In the genomic region with DNA sequence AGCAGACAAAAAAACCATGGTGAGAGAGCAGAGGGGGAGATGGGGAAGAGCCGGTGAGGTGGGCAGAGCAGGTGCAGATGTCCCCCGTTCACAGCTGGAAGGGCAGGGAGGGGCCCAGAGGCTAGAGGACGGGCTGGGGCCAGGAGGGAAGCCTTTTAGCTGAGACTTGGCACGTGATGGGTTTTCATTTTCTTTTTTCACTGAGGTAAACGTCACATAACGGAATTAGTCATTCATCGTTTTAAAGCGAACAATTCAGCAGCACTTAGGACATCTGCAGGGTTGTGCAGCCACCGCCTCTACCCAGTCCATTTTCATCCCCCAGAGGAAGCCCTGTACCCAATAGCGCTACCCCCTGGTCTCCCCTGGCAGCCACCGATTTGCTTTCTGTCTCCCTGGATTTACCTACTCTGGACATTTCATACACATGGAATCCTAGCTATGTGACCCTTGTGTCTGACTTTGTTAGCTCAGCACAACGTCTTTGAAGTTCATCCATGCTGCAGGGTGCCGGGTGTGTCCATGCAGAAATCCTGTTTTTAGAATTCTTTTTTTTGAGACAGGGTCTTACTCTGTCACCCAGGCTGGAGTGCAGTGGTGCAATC, we compare ENCODE assay signal across 8 cellular contexts. TPM values are rescaled to one million over a fixed set of nuclear protein-coding genes. Genes with fewer than 3 reads are reported as not detected.
DNase-seq lines count a peak whose midpoint lies in the region; ATAC-seq, FAIRE-seq and TF ChIP-seq lines count a peak whose summit lies in the region.

No MANE protein-coding gene starts in this region.

- no peak overlapping the region for H2AFZ ChIP-seq in HepG2 (ENCODE audit: low read length)

- no peak for TF ChIP-seq RAD21 in HepG2 (CRISPR knock-in tag; IDR thresholded peaks at IDR 0.05)

- H3K79me2 ChIP-seq in HepG2 (ENCODE audit: insufficient read depth, low read length), result no peaks in the 10 kb centered on the region

- no peaks in the 10 kb centered on the region for H3K36me3 ChIP-seq in HepG2 (replicated peaks in 1 of 2; ENCODE audit: control insufficient read depth in 1 of 2, insufficient read depth in 2 of 2, low read length in 2 of 2)
- no peaks in the 10 kb centered on the region for H3K36me3 ChIP-seq in right lobe of liver
- no peaks in the 10 kb centered on the region for H3K36me3 ChIP-seq in WERI-Rb-1

- no peaks in the 10 kb centered on the region for H3K9me3 Mint-ChIP-seq in activated T-helper 17 cell treated with anti-CD3 and anti-CD28 coated beads, Interleukin-2, amount 50 U/mL, for 72 hours
- H3K9me3 Mint-ChIP-seq in stimulated activated naive CD8-positive, alpha-beta T cell treated with anti-CD3 and anti-CD28 coated beads, Interleukin-15, Interleukin-2, amounts not matched to agents 100 ng/mL and 50 ng/mL, for 24 hours, result no peaks in the 10 kb centered on the region

- H3K9ac ChIP-seq in HepG2 (ENCODE audit: insufficient read depth, low read depth, low read length), result no peak overlapping the region

- ATAC-seq in HepG2 (peak; percentile 79), right lobe of liver (no peak), HG03196 (IDR thresholded peaks at IDR 0.05; ENCODE audit: unreplicated experiment) (peak; percentile 55), GM18873 (IDR thresholded peaks at IDR 0.05; ENCODE audit: low FRiP score, unreplicated experiment) (no peak)
- peak; percentile 80 for ATAC-seq in activated T-helper 17 cell treated with anti-CD3 and anti-CD28 coated beads, Interleukin-2, amount 50 U/mL, for 72 hours (replicated peaks)

- in situ Hi-C loops in HepG2 (cut with HindIII; ENCODE audit: extremely low pct_ligation_motif_present, low pct_unique_long_range_greater_than_20kb), result loop anchor here (10.0 kb wide), 1 partner anchor 85 kb away; the partner anchor contains the start of gene NR1H2

- H3K9me3 ChIP-seq in HepG2 (ENCODE audit: low read length) (no peaks in the 10 kb centered on the region), right lobe of liver (no peaks in the 10 kb centered on the region), WERI-Rb-1 (ENCODE audit: severe bottlenecking) (no peaks in the 10 kb centered on the region)

- CTCF ChIA-PET in HepG2 (lab: Yijun Ruan, JAX; ENCODE audit: low intra/inter-chr PET ratio, low total read pairs), result interaction anchor here (1.6 to 3.4 kb wide), 2 partner anchors 19 to 92 kb away, joined by 9 to 16 read pairs; no protein-coding TSS in a partner anchor

- H3K4me1 Mint-ChIP-seq in activated T-helper 17 cell treated with anti-CD3 and anti-CD28 coated beads, Interleukin-2, amount 50 U/mL, for 72 hours, result peaks cover 12% of the 10 kb centered on the region
- H3K4me1 Mint-ChIP-seq in stimulated activated naive CD8-positive, alpha-beta T cell treated with anti-CD3 and anti-CD28 coated beads, Interleukin-15, Interleukin-2, amounts not matched to agents 100 ng/mL and 50 ng/mL, for 24 hours (ENCODE audit: low read depth), result peaks cover 15% of the 10 kb centered on the region

- H3K27ac ChIP-seq in HepG2 (ENCODE audit: extremely low read length, insufficient read depth, low read length), result no peak overlapping the region
- no peak overlapping the region for H3K27ac ChIP-seq in right lobe of liver
- no peak overlapping the region for H3K27ac ChIP-seq in WERI-Rb-1

- WGBS in HepG2 (ENCODE audit: low lambda C conversion rate), result 4% methylated on average over 7 of the region's 13 CpGs
- 29% methylated on average over 8 of the region's 13 CpGs for WGBS in right lobe of liver (ENCODE audit: insufficient coverage, low coverage, low lambda C conversion rate, missing lambda C conversion rate)

- intact Hi-C loops in HepG2 (cut with micrococcal nuclease; ENCODE audit: unreplicated experiment) (loop anchor here (1.0 kb wide), 1 partner anchor 92 kb away; no protein-coding TSS in a partner anchor), right lobe of liver (cut with DNase I) (no loop called here)

- no peak overlapping the region for H3K27ac Mint-ChIP-seq in activated T-helper 17 cell treated with anti-CD3 and anti-CD28 coated beads, Interleukin-2, amount 50 U/mL, for 72 hours
- H3K27ac Mint-ChIP-seq in stimulated activated naive CD8-positive, alpha-beta T cell treated with anti-CD3 and anti-CD28 coated beads, Interleukin-15, Interleukin-2, amounts not matched to agents 100 ng/mL and 50 ng/mL, for 24 hours, result peak overlapping the region; percentile 4

- H3K4me1 ChIP-seq in HepG2 (ENCODE audit: insufficient read depth, low read length) (peaks cover 36% of the 10 kb centered on the region), right lobe of liver (peaks cover 0 to 4% (median 0%) of the 10 kb centered on the region in 4 donors)

- POLR2A ChIA-PET in HepG2 (lab: Yijun Ruan, JAX), result interaction anchor here (1.0 to 1.5 kb wide), 2 partner anchors 84 to 103 kb away, joined by 3 to 7 read pairs; partner anchors contain the start of gene NR1H2

- TF ChIP-seq EP300 in HepG2 (IDR thresholded peaks at IDR 0.05; ENCODE audit: low read depth in 2 of 2, low read length in 2 of 2) (no peak), HepG2 (CRISPR knock-in tag; IDR thresholded peaks at IDR 0.05; ENCODE audit: borderline replicate concordance) (no peak)

- H3K27me3 Mint-ChIP-seq in activated T-helper 17 cell treated with anti-CD3 and anti-CD28 coated beads, Interleukin-2, amount 50 U/mL, for 72 hours, result peaks cover 15% of the 10 kb centered on the region
- peaks cover 19% of the 10 kb centered on the region for H3K27me3 Mint-ChIP-seq in stimulated activated naive CD8-positive, alpha-beta T cell treated with anti-CD3 and anti-CD28 coated beads, Interleukin-15, Interleukin-2, amounts not matched to agents 100 ng/mL and 50 ng/mL, for 24 hours

- H4K20me1 ChIP-seq in HepG2 (ENCODE audit: insufficient read depth, low read length), result no peaks in the 10 kb centered on the region

- peak; percentile 64 for FAIRE-seq in HepG2 (lab: Jason Lieb, UNC)

- peak; percentile 70 for TF ChIP-seq CTCF in HepG2 (CRISPR knock-in tag; IDR thresholded peaks at IDR 0.05)
- no peak for TF ChIP-seq CTCF in right lobe of liver (IDR thresholded peaks at IDR 0.05)
- no peak for TF ChIP-seq CTCF in WERI-Rb-1 (IDR thresholded peaks at IDR 0.05; ENCODE audit: low read depth, low read length)

- TF ChIP-seq POLR2A in HepG2 (IDR thresholded peaks at IDR 0.05; ENCODE audit: insufficient read depth in 1 of 2, low read depth in 2 of 2, low read length in 2 of 2) (no peak), right lobe of liver (IDR thresholded peaks at IDR 0.05) (no peak)

- H3K27me3 ChIP-seq in HepG2 (ENCODE audit: control insufficient read depth in 1 of 2, insufficient read depth in 2 of 2, low read length in 2 of 2) (peaks cover 0 to 7% of the 10 kb centered on the region in 2 experiments; a peak in 2 of 5 replicates), right lobe of liver (no peaks in the 10 kb centered on the region), WERI-Rb-1 (ENCODE audit: insufficient read depth, low read depth, severe bottlenecking) (no peaks in the 10 kb centered on the region)

- BruUV-seq in HepG2 (replicated peaks; lab: Mats Ljungman, UMichigan), result no TSS peak

- H3K4me2 ChIP-seq in HepG2 (ENCODE audit: low read depth, low read length), result peak overlapping the region; percentile 29

- no peak overlapping the region for H3K4me3 ChIP-seq in HepG2 (replicated peaks in 1 of 3; ENCODE audit: insufficient read depth in 1 of 3, low read depth in 2 of 3, low read length in 3 of 3)
- no peak overlapping the region for H3K4me3 ChIP-seq in right lobe of liver
- H3K4me3 ChIP-seq in WERI-Rb-1 (ENCODE audit: low read depth, low read length), result no peak overlapping the region

- DNase-seq in HepG2 (ENCODE audit: low spot score) (peak; percentile 91), right lobe of liver (no peak), WERI-Rb-1 (no peak), midbrain (lab: John Stamatoyannopoulos, UW) (no peak)

- peak overlapping the region; percentile 50 for H3K4me3 Mint-ChIP-seq in activated T-helper 17 cell treated with anti-CD3 and anti-CD28 coated beads, Interleukin-2, amount 50 U/mL, for 72 hours
- H3K4me3 Mint-ChIP-seq in stimulated activated naive CD8-positive, alpha-beta T cell treated with anti-CD3 and anti-CD28 coated beads, Interleukin-15, Interleukin-2, amounts not matched to agents 100 ng/mL and 50 ng/mL, for 24 hours, result peak overlapping the region; percentile 20

- no peaks in the 10 kb centered on the region for H3K36me3 Mint-ChIP-seq in activated T-helper 17 cell treated with anti-CD3 and anti-CD28 coated beads, Interleukin-2, amount 50 U/mL, for 72 hours (ENCODE audit: low read depth)
- no peaks in the 10 kb centered on the region for H3K36me3 Mint-ChIP-seq in stimulated activated naive CD8-positive, alpha-beta T cell treated with anti-CD3 and anti-CD28 coated beads, Interleukin-15, Interleukin-2, amounts not matched to agents 100 ng/mL and 50 ng/mL, for 24 hours (ENCODE audit: low read depth)

RNA-seq across cellular contexts. Expression of gene EMC10, which starts 16.0 kb away (rescaled TPM):
- total RNA-seq in HepG2 (2016; rRNA removed; fragmentation: Illumina TruSeq; extraction: Trizol), result not detected in 2 replicates
- total RNA-seq in HepG2 (2016; cell fraction: cytosol; rRNA removed; fragmentation: Illumina TruSeq; extraction: Trizol; ENCODE audit: low read depth), result not detected in 2 replicates
- not detected in 2 replicates for total RNA-seq in HepG2 (2016; cell fraction: insoluble cytoplasmic fraction; rRNA removed; fragmentation: Illumina TruSeq; extraction: Trizol)
- total RNA-seq in HepG2 (2016; cell fraction: membrane; rRNA removed; fragmentation: Illumina TruSeq; extraction: Trizol), result not detected in 2 replicates
- total RNA-seq in HepG2 (2016; cell fraction: nucleus; rRNA removed; fragmentation: Illumina TruSeq; extraction: Trizol), result not detected in 2 replicates
- polyA plus RNA-seq in HepG2 (2011; rRNA removed), result not detected in 2 replicates
- polyA plus RNA-seq in HepG2 (2011; cell fraction: cytosol; rRNA removed), result 0.04 TPM in 1 of 2 replicates, not detected in the other
- 0.19 TPM in 1 of 2 replicates, not detected in the other for polyA plus RNA-seq in HepG2 (2011; cell fraction: nucleus; rRNA removed)
- polyA plus RNA-seq in HepG2 (2012), result not detected in 2 replicates
- polyA plus RNA-seq in HepG2 (2016; cell fraction: cytosol; fragmentation: Illumina TruSeq; extraction: Trizol; ENCODE audit: low read depth), result not detected in 2 replicates
- not detected in 2 replicates for polyA plus RNA-seq in HepG2 (2016; cell fraction: insoluble cytoplasmic fraction; fragmentation: Illumina TruSeq; extraction: Trizol; ENCODE audit: low read depth)
- polyA plus RNA-seq in HepG2 (2016; cell fraction: membrane; fragmentation: Illumina TruSeq; extraction: Trizol; ENCODE audit: low read depth), result not detected in 2 replicates
- polyA plus RNA-seq in HepG2 (2016; cell fraction: nucleus; fragmentation: Illumina TruSeq; extraction: Trizol; ENCODE audit: insufficient read depth, low read depth), result not detected in 2 replicates
- polyA minus RNA-seq in HepG2 (2011; rRNA and poly(A)+ RNA removed; ENCODE audit: low replicate concordance), result 0.06 and 36.3 TPM in 2 replicates
- 0.69 and 2.2 TPM in 2 replicates for polyA minus RNA-seq in HepG2 (2011; cell fraction: cytosol; rRNA and poly(A)+ RNA removed)
- 0.25 and 1.0 TPM in 2 replicates for polyA minus RNA-seq in HepG2 (2011; cell fraction: nucleus; rRNA and poly(A)+ RNA removed)
- total RNA-seq in right lobe of liver, result 10 to 100 TPM; 48.6 to 82.8 (median 74.2) TPM
- 10 to 100 TPM; 31.3 to 57.8 TPM for total RNA-seq in activated T-helper 17 cell treated with anti-CD3 and anti-CD28 coated beads, Interleukin-2, amount 50 U/mL, for 72 hours

RNA-seq across cellular contexts. Expression of gene GARIN5A, which starts 16.4 kb away (rescaled TPM):
- total RNA-seq in HepG2 (2016; rRNA removed; fragmentation: Illumina TruSeq; extraction: Trizol), result not detected in 2 replicates
- not detected in 2 replicates for total RNA-seq in HepG2 (2016; cell fraction: cytosol; rRNA removed; fragmentation: Illumina TruSeq; extraction: Trizol; ENCODE audit: low read depth)
- total RNA-seq in HepG2 (2016; cell fraction: insoluble cytoplasmic fraction; rRNA removed; fragmentation: Illumina TruSeq; extraction: Trizol), result not detected in 2 replicates
- total RNA-seq in HepG2 (2016; cell fraction: membrane; rRNA removed; fragmentation: Illumina TruSeq; extraction: Trizol), result not detected in 2 replicates
- not detected in 2 replicates for total RNA-seq in HepG2 (2016; cell fraction: nucleus; rRNA removed; fragmentation: Illumina TruSeq; extraction: Trizol)
- not detected in 2 replicates for polyA plus RNA-seq in HepG2 (2011; rRNA removed)
- polyA plus RNA-seq in HepG2 (2011; cell fraction: cytosol; rRNA removed), result not detected in 2 replicates
- polyA plus RNA-seq in HepG2 (2011; cell fraction: nucleus; rRNA removed), result not detected in 2 replicates
- polyA plus RNA-seq in HepG2 (2012), result not detected in 2 replicates
- polyA plus RNA-seq in HepG2 (2016; cell fraction: cytosol; fragmentation: Illumina TruSeq; extraction: Trizol; ENCODE audit: low read depth), result not detected in 2 replicates
- polyA plus RNA-seq in HepG2 (2016; cell fraction: insoluble cytoplasmic fraction; fragmentation: Illumina TruSeq; extraction: Trizol; ENCODE audit: low read depth), result not detected in 2 replicates
- polyA plus RNA-seq in HepG2 (2016; cell fraction: membrane; fragmentation: Illumina TruSeq; extraction: Trizol; ENCODE audit: low read depth), result not detected in 2 replicates
- not detected in 2 replicates for polyA plus RNA-seq in HepG2 (2016; cell fraction: nucleus; fragmentation: Illumina TruSeq; extraction: Trizol; ENCODE audit: insufficient read depth, low read depth)
- 5.1 TPM in 1 of 2 replicates, not detected in the other for polyA minus RNA-seq in HepG2 (2011; rRNA and poly(A)+ RNA removed; ENCODE audit: low replicate concordance)
- not detected in 2 replicates for polyA minus RNA-seq in HepG2 (2011; cell fraction: cytosol; rRNA and poly(A)+ RNA removed)
- not detected in 2 replicates for polyA minus RNA-seq in HepG2 (2011; cell fraction: nucleus; rRNA and poly(A)+ RNA removed)
- total RNA-seq in right lobe of liver, result 1 to 10 TPM in 5 of 6 experiments, under 1 TPM in 1; 0.68 to 2.3 (median 1.5) TPM
- total RNA-seq in activated T-helper 17 cell treated with anti-CD3 and anti-CD28 coated beads, Interleukin-2, amount 50 U/mL, for 72 hours, result 1 to 10 TPM in 1 of 2 donors, under 1 TPM in 1; 0.39 to 1.2 TPM

RNA-seq across cellular contexts. Expression of gene MYBPC2, which starts 27.6 kb away (rescaled TPM):
- total RNA-seq in HepG2 (2016; rRNA removed; fragmentation: Illumina TruSeq; extraction: Trizol) (0.67 TPM in 1 of 2 replicates, not detected in the other), right lobe of liver (under 1 TPM in 3 of 6 experiments, not detected in 3; 0.12 to 0.56 (median 0.30) TPM)
- total RNA-seq in HepG2 (2016; cell fraction: cytosol; rRNA removed; fragmentation: Illumina TruSeq; extraction: Trizol; ENCODE audit: low read depth), result not detected in 2 replicates
- not detected in 2 replicates for total RNA-seq in HepG2 (2016; cell fraction: insoluble cytoplasmic fraction; rRNA removed; fragmentation: Illumina TruSeq; extraction: Trizol)
- not detected in 2 replicates for total RNA-seq in HepG2 (2016; cell fraction: membrane; rRNA removed; fragmentation: Illumina TruSeq; extraction: Trizol)
- total RNA-seq in HepG2 (2016; cell fraction: nucleus; rRNA removed; fragmentation: Illumina TruSeq; extraction: Trizol), result not detected in 2 replicates
- polyA plus RNA-seq in HepG2 (2011; rRNA removed), result 0.01 TPM in 1 of 2 replicates, not detected in the other
- 0.01 and 0.03 TPM in 2 replicates for polyA plus RNA-seq in HepG2 (2011; cell fraction: cytosol; rRNA removed)
- 0.05 and 0.24 TPM in 2 replicates for polyA plus RNA-seq in HepG2 (2011; cell fraction: nucleus; rRNA removed)
- polyA plus RNA-seq in HepG2 (2012), result not detected in 2 replicates
- polyA plus RNA-seq in HepG2 (2016; cell fraction: cytosol; fragmentation: Illumina TruSeq; extraction: Trizol; ENCODE audit: low read depth), result not detected in 2 replicates
- not detected in 2 replicates for polyA plus RNA-seq in HepG2 (2016; cell fraction: insoluble cytoplasmic fraction; fragmentation: Illumina TruSeq; extraction: Trizol; ENCODE audit: low read depth)
- not detected in 2 replicates for polyA plus RNA-seq in HepG2 (2016; cell fraction: membrane; fragmentation: Illumina TruSeq; extraction: Trizol; ENCODE audit: low read depth)
- polyA plus RNA-seq in HepG2 (2016; cell fraction: nucleus; fragmentation: Illumina TruSeq; extraction: Trizol; ENCODE audit: insufficient read depth, low read depth), result not detected in 2 replicates
- not detected in 2 replicates for polyA minus RNA-seq in HepG2 (2011; rRNA and poly(A)+ RNA removed; ENCODE audit: low replicate concordance)
- polyA minus RNA-seq in HepG2 (2011; cell fraction: cytosol; rRNA and poly(A)+ RNA removed), result not detected in 2 replicates
- polyA minus RNA-seq in HepG2 (2011; cell fraction: nucleus; rRNA and poly(A)+ RNA removed), result not detected in 2 replicates
- 1 to 10 TPM in 1 of 2 donors, under 1 TPM in 1; 0.28 to 4.6 TPM for total RNA-seq in activated T-helper 17 cell treated with anti-CD3 and anti-CD28 coated beads, Interleukin-2, amount 50 U/mL, for 72 hours

RNA-seq across cellular contexts. Expression of gene SPIB, which starts 41.5 kb away (rescaled TPM):
- total RNA-seq in HepG2 (2016; rRNA removed; fragmentation: Illumina TruSeq; extraction: Trizol), result 0.04 TPM in 1 of 2 replicates, not detected in the other
- not detected in 2 replicates for total RNA-seq in HepG2 (2016; cell fraction: cytosol; rRNA removed; fragmentation: Illumina TruSeq; extraction: Trizol; ENCODE audit: low read depth)
- 0.13 and 0.15 TPM in 2 replicates for total RNA-seq in HepG2 (2016; cell fraction: insoluble cytoplasmic fraction; rRNA removed; fragmentation: Illumina TruSeq; extraction: Trizol)
- total RNA-seq in HepG2 (2016; cell fraction: membrane; rRNA removed; fragmentation: Illumina TruSeq; extraction: Trizol), result not detected in 2 replicates
- total RNA-seq in HepG2 (2016; cell fraction: nucleus; rRNA removed; fragmentation: Illumina TruSeq; extraction: Trizol), result not detected in 2 replicates
- polyA plus RNA-seq in HepG2 (2011; rRNA removed), result 0.04 TPM in 1 of 2 replicates, not detected in the other
- polyA plus RNA-seq in HepG2 (2011; cell fraction: cytosol; rRNA removed), result not detected in 2 replicates
- 0.21 TPM in 1 of 2 replicates, not detected in the other for polyA plus RNA-seq in HepG2 (2011; cell fraction: nucleus; rRNA removed)
- not detected in 2 replicates for polyA plus RNA-seq in HepG2 (2012)
- polyA plus RNA-seq in HepG2 (2016; cell fraction: cytosol; fragmentation: Illumina TruSeq; extraction: Trizol; ENCODE audit: low read depth), result 0.10 TPM in 1 of 2 replicates, not detected in the other
- polyA plus RNA-seq in HepG2 (2016; cell fraction: insoluble cytoplasmic fraction; fragmentation: Illumina TruSeq; extraction: Trizol; ENCODE audit: low read depth), result not detected in 2 replicates
- polyA plus RNA-seq in HepG2 (2016; cell fraction: membrane; fragmentation: Illumina TruSeq; extraction: Trizol; ENCODE audit: low read depth), result 0.07 TPM in 1 of 2 replicates, not detected in the other
- 0.53 TPM in 1 of 2 replicates, not detected in the other for polyA plus RNA-seq in HepG2 (2016; cell fraction: nucleus; fragmentation: Illumina TruSeq; extraction: Trizol; ENCODE audit: insufficient read depth, low read depth)
- polyA minus RNA-seq in HepG2 (2011; rRNA and poly(A)+ RNA removed; ENCODE audit: low replicate concordance), result 0.51 TPM in 1 of 2 replicates, not detected in the other
- not detected in 2 replicates for polyA minus RNA-seq in HepG2 (2011; cell fraction: cytosol; rRNA and poly(A)+ RNA removed)
- not detected in 2 replicates for polyA minus RNA-seq in HepG2 (2011; cell fraction: nucleus; rRNA and poly(A)+ RNA removed)
- under 1 TPM in 1 of 6 experiments, not detected in 5; 0.51 TPM for total RNA-seq in right lobe of liver
- 1 to 10 TPM; 1.9 to 2.4 TPM for total RNA-seq in activated T-helper 17 cell treated with anti-CD3 and anti-CD28 coated beads, Interleukin-2, amount 50 U/mL, for 72 hours

RNA-seq across cellular contexts. Expression of gene JOSD2, which starts 50.7 kb away (rescaled TPM):
- total RNA-seq in HepG2 (2016; rRNA removed; fragmentation: Illumina TruSeq; extraction: Trizol) (2.0 and 2.3 TPM in 2 replicates), right lobe of liver (10 to 100 TPM; 15.0 to 27.5 (median 19.1) TPM)
- total RNA-seq in HepG2 (2016; cell fraction: cytosol; rRNA removed; fragmentation: Illumina TruSeq; extraction: Trizol; ENCODE audit: low read depth), result 2.6 and 3.1 TPM in 2 replicates
- 3.2 and 3.4 TPM in 2 replicates for total RNA-seq in HepG2 (2016; cell fraction: insoluble cytoplasmic fraction; rRNA removed; fragmentation: Illumina TruSeq; extraction: Trizol)
- 3.4 and 3.5 TPM in 2 replicates for total RNA-seq in HepG2 (2016; cell fraction: membrane; rRNA removed; fragmentation: Illumina TruSeq; extraction: Trizol)
- total RNA-seq in HepG2 (2016; cell fraction: nucleus; rRNA removed; fragmentation: Illumina TruSeq; extraction: Trizol), result 0.56 and 1.7 TPM in 2 replicates
- 4.1 and 5.2 TPM in 2 replicates for polyA plus RNA-seq in HepG2 (2011; rRNA removed)
- 4.6 and 10.0 TPM in 2 replicates for polyA plus RNA-seq in HepG2 (2011; cell fraction: cytosol; rRNA removed)
- 6.9 and 8.9 TPM in 2 replicates for polyA plus RNA-seq in HepG2 (2011; cell fraction: nucleus; rRNA removed)
- polyA plus RNA-seq in HepG2 (2012), result 1.6 and 3.0 TPM in 2 replicates
- 3.7 and 4.0 TPM in 2 replicates for polyA plus RNA-seq in HepG2 (2016; cell fraction: cytosol; fragmentation: Illumina TruSeq; extraction: Trizol; ENCODE audit: low read depth)
- polyA plus RNA-seq in HepG2 (2016; cell fraction: insoluble cytoplasmic fraction; fragmentation: Illumina TruSeq; extraction: Trizol; ENCODE audit: low read depth), result 2.9 and 3.0 TPM in 2 replicates
- 4.1 and 4.4 TPM in 2 replicates for polyA plus RNA-seq in HepG2 (2016; cell fraction: membrane; fragmentation: Illumina TruSeq; extraction: Trizol; ENCODE audit: low read depth)
- polyA plus RNA-seq in HepG2 (2016; cell fraction: nucleus; fragmentation: Illumina TruSeq; extraction: Trizol; ENCODE audit: insufficient read depth, low read depth), result 2.7 and 4.3 TPM in 2 replicates
- 2.9 and 4.4 TPM in 2 replicates for polyA minus RNA-seq in HepG2 (2011; rRNA and poly(A)+ RNA removed; ENCODE audit: low replicate concordance)
- polyA minus RNA-seq in HepG2 (2011; cell fraction: cytosol; rRNA and poly(A)+ RNA removed), result 2.6 TPM in 1 of 2 replicates, not detected in the other
- polyA minus RNA-seq in HepG2 (2011; cell fraction: nucleus; rRNA and poly(A)+ RNA removed), result 1.9 and 2.2 TPM in 2 replicates
- total RNA-seq in activated T-helper 17 cell treated with anti-CD3 and anti-CD28 coated beads, Interleukin-2, amount 50 U/mL, for 72 hours, result 10 to 100 TPM; 37.5 to 45.8 TPM

Comparison
In these comparisons a context has a peak if more than half of its experiments do, and no peak if none do; other contexts are left out.
1. ATAC-seq: peak in HepG2 (single experiment), HG03196 (single experiment) and activated T-helper 17 cell treated with anti-CD3 and anti-CD28 coated beads, Interleukin-2, amount 50 U/mL, for 72 hours (single experiment); none in right lobe of liver (0 of 4) and GM18873 (single experiment).
2. RNA of gene EMC10, which starts 16.0 kb away (total RNA-seq): 48.6 to 82.8 TPM in right lobe of liver and 31.3 to 57.8 TPM in activated T-helper 17 cell treated with anti-CD3 and anti-CD28 coated beads, Interleukin-2, amount 50 U/mL, for 72 hours; not detected in HepG2; every median in the first group is over 10 times any median in the second.